ENCODE assay signal across 2 cellular contexts in genomic region chr1:10521537-10522157, GRCh38.
TF ChIP-seq lines count a peak whose summit lies in the region.

No MANE protein-coding gene starts in this region.

TF ChIP-seq in HEK293, 187 proteins besides CTCF, POLR2A, EP300 and RAD21:
- TF ChIP-seq ZNF280C (tag by site-specific recombination; IDR thresholded peaks at IDR 0.05) (no peak), ZFP69B (tag by site-specific recombination; IDR thresholded peaks at IDR 0.05) (peak; percentile 65; the same call in 1 of the 2 replicates), ZBTB1 (tag by site-specific recombination; IDR thresholded peaks at IDR 0.05) (no peak), ZXDB (tag by site-specific recombination; IDR thresholded peaks at IDR 0.05) (no peak), ZNF692 (tag by site-specific recombination; IDR thresholded peaks at IDR 0.05) (peak; percentile 79; the same call in 1 of the 2 replicates)
TF ChIP-seq in HEK293: peak in this region for 2.

TF ChIP-seq in GM12878, 131 proteins besides CTCF, POLR2A, EP300 and RAD21:
- no peak for TF ChIP-seq PAX5 (IDR thresholded peaks at IDR 0.05; ENCODE audit: borderline replicate concordance, low read depth, low read length)
- TF ChIP-seq POU2F2 (IDR thresholded peaks at IDR 0.05; ENCODE audit: borderline replicate concordance, low read depth, low read length), result no peak
- no peak for TF ChIP-seq EGR1 (IDR thresholded peaks at IDR 0.05; ENCODE audit: borderline replicate concordance in 1 of 2, low read depth in 2 of 2, low read length in 2 of 2)
- no peak for TF ChIP-seq IKZF1 (conservative IDR thresholded peaks at IDR 0.05)
- TF ChIP-seq ZNF207 (IDR thresholded peaks at IDR 0.05; ENCODE audit: borderline replicate concordance), result no peak
- TF ChIP-seq BMI1 (IDR thresholded peaks at IDR 0.05; ENCODE audit: borderline replicate concordance), result no peak
- no peak for TF ChIP-seq RELB (IDR thresholded peaks at IDR 0.05; ENCODE audit: low read depth)
- TF ChIP-seq HDAC6 (IDR thresholded peaks at IDR 0.05; ENCODE audit: unreplicated experiment), result no peak
- no peak for TF ChIP-seq REST (IDR thresholded peaks at IDR 0.05; ENCODE audit: low read depth, low read length)
- no peak for TF ChIP-seq ASH2L (IDR thresholded peaks at IDR 0.05; ENCODE audit: borderline replicate concordance, low read depth)
- TF ChIP-seq MYB (IDR thresholded peaks at IDR 0.05; ENCODE audit: borderline replicate concordance, low read depth, low read length), result no peak
- no peak for TF ChIP-seq IRF4 (IDR thresholded peaks at IDR 0.05; ENCODE audit: low read depth, low read length)
- TF ChIP-seq LARP7 (IDR thresholded peaks at IDR 0.05), result no peak
- TF ChIP-seq FOXM1 (IDR thresholded peaks at IDR 0.05; ENCODE audit: low read depth, low read length), result no peak
- no peak for TF ChIP-seq USF2 (IDR thresholded peaks at IDR 0.05; ENCODE audit: borderline replicate concordance, low read depth, low read length)
TF ChIP-seq in GM12878: peak in this region for 0.
